Comparison of ENCODE assay signal across 9 cellular contexts in the genomic region with DNA sequence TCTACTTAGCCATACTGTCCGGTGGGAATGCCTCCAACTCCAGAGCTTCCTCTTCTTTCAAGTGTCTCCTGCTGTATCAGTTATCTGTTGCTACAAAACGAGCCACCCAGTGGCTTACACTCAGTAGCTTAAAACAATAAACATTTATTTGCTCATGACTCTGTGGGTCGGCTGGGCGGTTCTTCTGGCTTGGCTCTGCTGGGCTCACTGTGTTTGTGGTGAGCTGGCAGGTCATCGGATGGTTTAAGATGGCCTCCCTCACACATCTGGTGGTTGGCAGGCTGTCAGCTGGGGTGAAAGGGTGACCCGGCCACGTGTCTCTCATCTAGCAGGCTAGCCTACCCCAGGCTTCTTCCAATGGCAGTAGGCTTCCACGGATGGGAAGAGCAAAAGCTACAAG.
A peak's percentile ranks its signal among the peaks of the same experiment; 100 is the strongest.
DNase-seq lines count a peak whose midpoint lies in the region; ATAC-seq and TF ChIP-seq lines count a peak whose summit lies in the region.
"Had no signal": no experiment of that assay in that cellular context is flagged by ENCODE, and none has a peak within 500 bp of the region (broad histone marks: within the 10 kb centered on the region; RNA-seq: fewer than 3 reads in every experiment).

No MANE protein-coding gene starts in this region.

- peak overlapping the region; percentile 7 for H3K4me3 Mint-ChIP-seq in natural killer cell treated with Interleukin-12 subunit alpha and Interleukin-12 subunit beta and Interleukin-15 and Interleukin-18, amount 100 ng/mL, for 72 hours

- no peaks in the 10 kb centered on the region for H3K36me3 ChIP-seq in vagina

- H3K27me3 ChIP-seq in vagina, result no peaks in the 10 kb centered on the region

- DNase-seq in AG20443 (ENCODE audit: low spot score), result peak; percentile 82
- DNase-seq in LoVo (ENCODE audit: low spot score), result peak; percentile 23
- peak; percentile 99 for DNase-seq in choroid plexus epithelial cell (ENCODE audit: low read depth)
- DNase-seq in natural killer cell treated with Interleukin-12 subunit alpha and Interleukin-12 subunit beta and Interleukin-15 and Interleukin-18, amount 100 ng/mL, for 72 hours (ENCODE audit: low spot score), result no peak
- no peak for DNase-seq in vagina (ENCODE audit: extremely low spot score in 2 of 2)
- DNase-seq in NCI-H1048 (lab: John Stamatoyannopoulos, UW), result no peak
- DNase-seq: NCI-H446 had no signal

- intact Hi-C loops in vagina (cut with DNase I), result loop anchor here (5.0 to 10.0 kb wide), 2 partner anchors 269 to 342 kb away; a partner anchor contains a TSS

- H3K27ac Mint-ChIP-seq in natural killer cell treated with Interleukin-12 subunit alpha and Interleukin-12 subunit beta and Interleukin-15 and Interleukin-18, amount 100 ng/mL, for 72 hours, result no peak overlapping the region

- no peak overlapping the region for H3K27ac ChIP-seq in vagina

- TF ChIP-seq POLR2A in vagina (IDR thresholded peaks at IDR 0.05), result no peak

- H3K4me1 Mint-ChIP-seq in natural killer cell treated with Interleukin-12 subunit alpha and Interleukin-12 subunit beta and Interleukin-15 and Interleukin-18, amount 100 ng/mL, for 72 hours (ENCODE audit: low read depth in 2 of 2), result peaks cover 0 to 5% of the 10 kb centered on the region in 2 donors

- no peaks in the 10 kb centered on the region for H3K9me3 Mint-ChIP-seq in natural killer cell treated with Interleukin-12 subunit alpha and Interleukin-12 subunit beta and Interleukin-15 and Interleukin-18, amount 100 ng/mL, for 72 hours

- H3K27me3 Mint-ChIP-seq in natural killer cell treated with Interleukin-12 subunit alpha and Interleukin-12 subunit beta and Interleukin-15 and Interleukin-18, amount 100 ng/mL, for 72 hours, result peaks cover 8% of the 10 kb centered on the region in 2 donors

- no peaks in the 10 kb centered on the region for H3K36me3 Mint-ChIP-seq in natural killer cell treated with Interleukin-12 subunit alpha and Interleukin-12 subunit beta and Interleukin-15 and Interleukin-18, amount 100 ng/mL, for 72 hours

- no peaks in the 10 kb centered on the region for H3K9me3 ChIP-seq in vagina

- no peak for ATAC-seq in natural killer cell treated with Interleukin-12 subunit alpha and Interleukin-12 subunit beta and Interleukin-15 and Interleukin-18, amount 100 ng/mL, for 72 hours
- no peak for ATAC-seq in HG02973 (IDR thresholded peaks at IDR 0.05; ENCODE audit: unreplicated experiment)
- ATAC-seq in GM21825 (IDR thresholded peaks at IDR 0.05; ENCODE audit: unreplicated experiment), result no peak

- peak; percentile 35 for TF ChIP-seq CTCF in choroid plexus epithelial cell (conservative IDR thresholded peaks at IDR 0.05; ENCODE audit: low read depth, low read length)
- TF ChIP-seq CTCF in vagina (IDR thresholded peaks at IDR 0.05), result no peak

- peaks cover 24% of the 10 kb centered on the region for H3K4me1 ChIP-seq in vagina

- no peak overlapping the region for H3K4me3 ChIP-seq in choroid plexus epithelial cell (ENCODE audit: low read depth, low read length)
- no peak overlapping the region for H3K4me3 ChIP-seq in vagina

Comparison
In these comparisons a context has a peak if more than half of its experiments do, and no peak if none do; other contexts are left out.
1. DNase-seq: peak in AG20443 (single experiment), LoVo (single experiment) and choroid plexus epithelial cell (single experiment); none in natural killer cell treated with Interleukin-12 subunit alpha and Interleukin-12 subunit beta and Interleukin-15 and Interleukin-18, amount 100 ng/mL, for 72 hours (single experiment), vagina (0 of 2) and NCI-H1048 (single experiment).